Comparison of ENCODE assay signal across 31 cellular contexts in the genomic region with DNA sequence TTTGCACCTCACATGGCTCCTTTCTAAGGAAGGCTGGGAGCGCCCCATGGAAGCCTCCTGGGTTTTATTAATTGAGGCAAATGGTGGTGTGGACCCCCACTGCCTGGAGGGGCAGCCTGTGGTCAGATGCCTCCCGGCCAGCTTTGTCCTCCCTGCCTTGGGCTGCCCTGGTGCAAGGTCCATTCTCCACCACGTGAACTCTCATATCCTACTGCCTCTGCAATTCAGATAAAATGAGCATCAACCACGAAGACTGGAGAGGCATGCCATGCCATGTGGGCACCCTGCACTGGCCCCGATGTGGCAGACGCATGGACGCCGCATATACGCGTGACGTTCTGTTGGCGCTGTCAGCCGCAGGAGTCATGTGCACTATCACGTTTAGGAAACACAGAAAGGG.
"Had no signal": no experiment of that assay in that cellular context is flagged by ENCODE, and none has a peak within 500 bp of the region (broad histone marks: within the 10 kb centered on the region; RNA-seq: fewer than 3 reads in every experiment).

No MANE protein-coding gene starts in this region.

- H3K27ac ChIP-seq: adrenal gland, body of pancreas, colonic mucosa, epithelial cell of prostate, esophagus squamous epithelium, WERI-Rb-1 had no signal

- H3K4me1 ChIP-seq: adrenal gland, body of pancreas, colonic mucosa, esophagus squamous epithelium had no signal

- H3K27me3 Mint-ChIP-seq: activated B cell treated with CpG ODN at 0.5 μM for 24 hours; activated CD8-positive, alpha-beta memory T cell treated with anti-CD3 and anti-CD28 coated beads, Interleukin-2, amount 10 ng/mL, durations not matched to agents 7 days and 5 days; activated naive CD8-positive, alpha-beta T cell treated with anti-CD3 and anti-CD28 coated beads, Interleukin-2, amount 50 U/mL, for 24 hours had no signal

- ATAC-seq: activated CD4-positive, CD25-positive, alpha-beta regulatory T cell treated with anti-CD3 and anti-CD28 coated beads, Interleukin-2, amount 50 U/mL, for 24 hours; activated CD8-positive, alpha-beta memory T cell treated with anti-CD3 and anti-CD28 coated beads, Interleukin-2, amount 10 ng/mL, durations not matched to agents 7 days and 5 days; activated CD8-positive, alpha-beta T cell treated with anti-CD3 and anti-CD28 coated beads, Interleukin-2, amount 10 ng/mL, durations not matched to agents 7 days and 5 days; activated naive CD8-positive, alpha-beta T cell treated with anti-CD3 and anti-CD28 coated beads, Interleukin-2, amount 50 U/mL, for 24 hours; activated T-cell treated with anti-CD3 and anti-CD28 coated beads, Interleukin-2, amount 50 U/mL, for 72 hours; body of pancreas; T-helper 17 cell had no signal

- H3K36me3 ChIP-seq: adrenal gland, colonic mucosa, esophagus squamous epithelium, WERI-Rb-1 had no signal

- H3K4me3 Mint-ChIP-seq: activated B cell treated with CpG ODN at 0.5 μM for 24 hours; activated CD8-positive, alpha-beta memory T cell treated with anti-CD3 and anti-CD28 coated beads, Interleukin-2, amount 10 ng/mL, durations not matched to agents 7 days and 5 days; activated CD8-positive, alpha-beta T cell treated with anti-CD3 and anti-CD28 coated beads, Interleukin-2, amount 10 ng/mL, durations not matched to agents 7 days and 5 days; activated naive CD4-positive, alpha-beta T cell treated with anti-CD3 and anti-CD28 coated beads, Interleukin-2, amount 50 U/mL, for 24 hours; activated naive CD8-positive, alpha-beta T cell treated with anti-CD3 and anti-CD28 coated beads for 36 hours; activated naive CD8-positive, alpha-beta T cell treated with anti-CD3 and anti-CD28 coated beads, Interleukin-2, amount 50 U/mL, for 24 hours; activated T-cell treated with anti-CD3 and anti-CD28 coated beads, Interleukin-2, amount 50 U/mL, for 24 hours; activated T-cell treated with anti-CD3 and anti-CD28 coated beads, Interleukin-2, amount 50 U/mL, for 72 hours; T-helper 17 cell; T-helper 2 cell treated with Interferon-gamma antibody and Interleukin-4, amounts not matched to agents 5 μg/mL and 100 μg/mL, for 36 hours had no signal

- H3K4me1 Mint-ChIP-seq: activated B cell treated with CpG ODN at 0.5 μM for 24 hours; activated CD8-positive, alpha-beta memory T cell treated with anti-CD3 and anti-CD28 coated beads, Interleukin-2, amount 10 ng/mL, durations not matched to agents 7 days and 5 days; activated naive CD4-positive, alpha-beta T cell treated with anti-CD3 and anti-CD28 coated beads, Interleukin-2, amount 50 U/mL, for 24 hours; activated naive CD8-positive, alpha-beta T cell treated with anti-CD3 and anti-CD28 coated beads for 36 hours; activated naive CD8-positive, alpha-beta T cell treated with anti-CD3 and anti-CD28 coated beads, Interleukin-2, amount 50 U/mL, for 24 hours had no signal

- H3K27me3 ChIP-seq: body of pancreas, colonic mucosa had no signal

- DNase-seq: activated B cell treated with CpG ODN at 0.5 μM for 24 hours; activated CD4-positive, alpha-beta T cell treated with anti-CD3 and anti-CD28 coated beads for 48 hours; activated CD4-positive, alpha-beta T cell treated with anti-CD3 and anti-CD28 coated beads, Interleukin-2, amount 50 U/mL, for 1 hour; activated CD4-positive, alpha-beta T cell treated with anti-CD3 and anti-CD28 coated beads, Interleukin-2, amount 50 U/mL, for 48 hours; activated CD8-positive, alpha-beta memory T cell treated with anti-CD3 and anti-CD28 coated beads, Interleukin-2, amount 10 ng/mL, durations not matched to agents 7 days and 5 days; activated CD8-positive, alpha-beta memory T cell treated with anti-CD3 and anti-CD28 coated beads, Interleukin-2, amount 50 U/mL, for 4 hours; activated CD8-positive, alpha-beta T cell treated with anti-CD3 and anti-CD28 coated beads, Interleukin-2, amount 10 ng/mL, durations not matched to agents 7 days and 5 days; activated gamma-delta T cell; activated naive CD4-positive, alpha-beta T cell; activated naive CD8-positive, alpha-beta T cell treated with anti-CD3 and anti-CD28 coated beads for 36 hours; activated naive CD8-positive, alpha-beta T cell treated with anti-CD3 and anti-CD28 coated beads, Interleukin-2, amount 50 U/mL, for 24 hours; activated T-cell treated with anti-CD3 and anti-CD28 coated beads, Interleukin-2, amount 50 U/mL, for 24 hours; activated T-cell treated with anti-CD3 and anti-CD28 coated beads, Interleukin-2, amount 50 U/mL, for 72 hours; adrenal gland; amygdala; body of pancreas; caudate nucleus; colonic mucosa; effector CD8-positive, alpha-beta T cell; esophagus squamous epithelium; T-helper 1 cell; T-helper 17 cell; T1000; WERI-Rb-1 had no signal

- FAIRE-seq: endometrium, endothelial cell of umbilical vein, frontal cortex had no signal

- H3K9me3 Mint-ChIP-seq: activated B cell treated with CpG ODN at 0.5 μM for 24 hours; activated naive CD4-positive, alpha-beta T cell treated with anti-CD3 and anti-CD28 coated beads, Interleukin-2, amount 50 U/mL, for 24 hours; activated naive CD8-positive, alpha-beta T cell treated with anti-CD3 and anti-CD28 coated beads for 36 hours; activated naive CD8-positive, alpha-beta T cell treated with anti-CD3 and anti-CD28 coated beads, Interleukin-2, amount 50 U/mL, for 24 hours; activated T-cell treated with anti-CD3 and anti-CD28 coated beads, Interleukin-2, amount 50 U/mL, for 24 hours; activated T-cell treated with anti-CD3 and anti-CD28 coated beads, Interleukin-2, amount 50 U/mL, for 72 hours; T-helper 2 cell treated with Interferon-gamma antibody and Interleukin-4, amounts not matched to agents 5 μg/mL and 100 μg/mL, for 36 hours had no signal

- H3K27ac Mint-ChIP-seq: activated B cell treated with CpG ODN at 0.5 μM for 24 hours; activated CD8-positive, alpha-beta memory T cell treated with anti-CD3 and anti-CD28 coated beads, Interleukin-2, amount 10 ng/mL, durations not matched to agents 7 days and 5 days; activated CD8-positive, alpha-beta T cell treated with anti-CD3 and anti-CD28 coated beads, Interleukin-2, amount 10 ng/mL, durations not matched to agents 7 days and 5 days; activated naive CD4-positive, alpha-beta T cell treated with anti-CD3 and anti-CD28 coated beads, Interleukin-2, amount 50 U/mL, for 24 hours; activated naive CD8-positive, alpha-beta T cell treated with anti-CD3 and anti-CD28 coated beads for 36 hours; activated naive CD8-positive, alpha-beta T cell treated with anti-CD3 and anti-CD28 coated beads, Interleukin-2, amount 50 U/mL, for 24 hours; activated T-cell treated with anti-CD3 and anti-CD28 coated beads, Interleukin-2, amount 50 U/mL, for 24 hours; activated T-cell treated with anti-CD3 and anti-CD28 coated beads, Interleukin-2, amount 50 U/mL, for 72 hours; T-helper 17 cell; T-helper 2 cell treated with Interferon-gamma antibody and Interleukin-4, amounts not matched to agents 5 μg/mL and 100 μg/mL, for 36 hours had no signal

- H3K4me3 ChIP-seq: adrenal gland, body of pancreas, colonic mucosa, esophagus squamous epithelium had no signal

- H3K9me3 ChIP-seq: adrenal gland, body of pancreas, colonic mucosa, esophagus squamous epithelium had no signal

- H3K36me3 Mint-ChIP-seq: activated CD8-positive, alpha-beta memory T cell treated with anti-CD3 and anti-CD28 coated beads, Interleukin-2, amount 10 ng/mL, durations not matched to agents 7 days and 5 days; activated naive CD4-positive, alpha-beta T cell treated with anti-CD3 and anti-CD28 coated beads, Interleukin-2, amount 50 U/mL, for 24 hours; activated naive CD8-positive, alpha-beta T cell treated with anti-CD3 and anti-CD28 coated beads for 36 hours had no signal
